In genomic region chr1:54403808-54404261, GRCh38 we compare ENCODE assay signal across 8 cellular contexts. TPM values are rescaled to one million over a fixed set of nuclear protein-coding genes. Genes with fewer than 3 reads are reported as not detected.
DNase-seq lines count a peak whose midpoint lies in the region; ATAC-seq and TF ChIP-seq lines count a peak whose summit lies in the region.

No MANE protein-coding gene starts in this region.

- intact Hi-C loops in CD4-positive, alpha-beta T cell (cut with DNase I, micrococcal nuclease), result loop anchor here (2.0 to 10.0 kb wide), 5 partner anchors 33 to 457 kb away; partner anchors contain the start of genes IFT25 (in 1 of the 2), LRRC42 (in 1 of the 2), TCEANC2 (in 1 of the 2) and TMEM59 (in 1 of the 2)
- intact Hi-C loops in mammary epithelial cell (cut with micrococcal nuclease) (loop anchor here (10.0 kb wide), 2 partner anchors 129 to 179 kb away; no protein-coding TSS in a partner anchor), natural killer cell (cut with micrococcal nuclease) (loop anchor here (10.0 kb wide), 2 partner anchors 89 to 279 kb away; no protein-coding TSS in a partner anchor)

- peak overlapping the region; percentile 92 for H3K4me3 Mint-ChIP-seq in CD4-positive, alpha-beta T cell
- peak overlapping the region; percentile 90 for H3K4me3 Mint-ChIP-seq in natural killer cell

- no peaks in the 10 kb centered on the region for H3K27me3 ChIP-seq in CD4-positive, alpha-beta T cell (ENCODE audit: control insufficient read depth, insufficient read depth, low read length)
- H3K27me3 ChIP-seq in mammary epithelial cell (ENCODE audit: insufficient read depth, low read length), result no peaks in the 10 kb centered on the region

- WGBS in mammary epithelial cell (ENCODE audit: low coverage, missing lambda C conversion rate), result 9% methylated on average over 8 of the region's 10 CpGs

- H3K9me3 Mint-ChIP-seq in CD4-positive, alpha-beta T cell, result no peaks in the 10 kb centered on the region
- H3K9me3 Mint-ChIP-seq in natural killer cell, result no peaks in the 10 kb centered on the region

- no peaks in the 10 kb centered on the region for H3K9me3 ChIP-seq in CD4-positive, alpha-beta T cell (ENCODE audit: control insufficient read depth, low read length)
- H3K9me3 ChIP-seq in mammary epithelial cell (replicated peaks; ENCODE audit: insufficient read depth, low read length), result no peaks in the 10 kb centered on the region

- dilution Hi-C loops in mammary epithelial cell (cut with HindIII; ENCODE audit: low sequenced_read_pairs), result no loop called here

- peaks cover 39% of the 10 kb centered on the region for H3K79me2 ChIP-seq in mammary epithelial cell (ENCODE audit: insufficient read depth, low read length)

- H3K36me3 ChIP-seq in mammary epithelial cell (ENCODE audit: insufficient read depth, low read length), result peaks cover 6% of the 10 kb centered on the region

- peaks cover 62% of the 10 kb centered on the region for H3K36me3 Mint-ChIP-seq in CD4-positive, alpha-beta T cell (ENCODE audit: low read depth)
- peaks cover 33% of the 10 kb centered on the region for H3K36me3 Mint-ChIP-seq in natural killer cell

- H3K27ac ChIP-seq in CD4-positive, alpha-beta T cell (ENCODE audit: low read depth, low read length), result no peak overlapping the region
- no peak overlapping the region for H3K27ac ChIP-seq in mammary epithelial cell (ENCODE audit: insufficient read depth, low read depth, low read length)

- no peak overlapping the region for H3K9ac ChIP-seq in mammary epithelial cell (ENCODE audit: insufficient read depth, low read length)

- peaks cover 77% of the 10 kb centered on the region for H3K4me1 Mint-ChIP-seq in CD4-positive, alpha-beta T cell (ENCODE audit: low read depth)
- H3K4me1 Mint-ChIP-seq in natural killer cell, result peaks cover 78 to 79% of the 10 kb centered on the region in 2 donors

- H2AFZ ChIP-seq in mammary epithelial cell (ENCODE audit: low read depth, low read length), result peak overlapping the region; percentile 47

- ATAC-seq in CD4-positive, alpha-beta T cell (ENCODE audit: poor library complexity), result no peak
- no peak for ATAC-seq in natural killer cell
- ATAC-seq in GM21526 (IDR thresholded peaks at IDR 0.05; ENCODE audit: low FRiP score, unreplicated experiment), result no peak

- H3K4me1 ChIP-seq in mammary epithelial cell (ENCODE audit: insufficient read depth, low read length), result peaks cover 42% of the 10 kb centered on the region

- in situ Hi-C loops in mammary epithelial cell (cut with MboI; ENCODE audit: low sequenced_read_pairs in 2 of 2), result no loop called here

- H3K27me3 Mint-ChIP-seq in CD4-positive, alpha-beta T cell, result no peaks in the 10 kb centered on the region
- no peaks in the 10 kb centered on the region for H3K27me3 Mint-ChIP-seq in natural killer cell (ENCODE audit: low read depth in 2 of 2)

- POLR2A ChIA-PET in CD4-positive, alpha-beta T cell (lab: Charles Lee), result interaction anchor here (1.0 to 1.6 kb wide), 2 partner anchors 204 to 351 kb away, joined by 3 to 9 read pairs; partner anchors contain the start of genes CYB5RL, MRPL37, TCEANC2 and TMEM59

- BruUV-seq in mammary epithelial cell (replicated peaks; lab: Mats Ljungman, UMichigan), result no TSS peak

- H3K4me2 ChIP-seq in mammary epithelial cell (ENCODE audit: insufficient read depth, low read depth, low read length), result peak overlapping the region; percentile 98

- CTCF ChIA-PET in CD4-positive, alpha-beta T cell (lab: Charles Lee), result interaction anchor here (1.9 kb wide), 1 partner anchor 85 kb away, joined by 13 read pairs; no protein-coding TSS in a partner anchor
- CTCF ChIA-PET in mammary epithelial cell (lab: Charles Lee; ENCODE audit: low non-redundant PET), result interaction anchor here (0.6 kb wide), 1 partner anchor 86 kb away, joined by 3 read pairs; no protein-coding TSS in a partner anchor

- DNase-seq in CD4-positive, alpha-beta T cell, result no peak
- peak; percentile 48 to 50 for DNase-seq in Kasumi-1 (lab: John Stamatoyannopoulos, UW)
- peak; percentile 68 for DNase-seq in mammary epithelial cell
- no peak for DNase-seq in natural killer cell
- DNase-seq in activated effector memory CD4-positive, alpha-beta T cell treated with anti-CD3 and anti-CD28 coated beads, Interleukin-2, amount 50 U/mL, for 16 hours, result no peak
- no peak for DNase-seq in NCI-H1694 (lab: John Stamatoyannopoulos, UW)
- no peak for DNase-seq in NCI-H1048 (lab: John Stamatoyannopoulos, UW)

- peak overlapping the region; percentile 27 to 68 (median 59) for H3K4me3 ChIP-seq in mammary epithelial cell (replicated peaks in 1 of 3; ENCODE audit: insufficient read depth in 1 of 3, low read depth in 2 of 3, low read length in 3 of 3)

- no peaks in the 10 kb centered on the region for H4K20me1 ChIP-seq in mammary epithelial cell (ENCODE audit: insufficient read depth, low read length)

- no peak for TF ChIP-seq CTCF in CD4-positive, alpha-beta T cell (IDR thresholded peaks at IDR 0.05)
- TF ChIP-seq CTCF in mammary epithelial cell (conservative IDR thresholded peaks at IDR 0.05 in 1 of 2, IDR thresholded peaks at IDR 0.05 in 1 of 2; ENCODE audit: extremely low read depth in 1 of 2, insufficient read depth in 1 of 2, low read depth in 1 of 2, low read length in 2 of 2), result no peak
- no peak for TF ChIP-seq CTCF in natural killer cell (IDR thresholded peaks at IDR 0.05)

- H3K27ac Mint-ChIP-seq in CD4-positive, alpha-beta T cell, result peak overlapping the region; percentile 85
- H3K27ac Mint-ChIP-seq in natural killer cell, result peak overlapping the region; percentile 75 to 84

RNA-seq across cellular contexts. Expression of gene SSBP3, which starts 2.4 kb away (rescaled TPM):
- 10 to 100 TPM; 50.6 to 52.4 TPM for total RNA-seq in CD4-positive, alpha-beta T cell
- total RNA-seq in mammary epithelial cell (10 to 100 TPM; 30.5 to 30.6 TPM), natural killer cell (100 to 1,000 TPM; 162 to 224 (median 164) TPM)
- polyA plus RNA-seq in mammary epithelial cell, result 23.7 TPM
- 42.6 TPM for polyA minus RNA-seq in mammary epithelial cell

Comparison
In these comparisons a context has a peak if more than half of its experiments do, and no peak if none do; other contexts are left out.
1. DNase-seq: peak in Kasumi-1 (2 of 2) and mammary epithelial cell (single experiment); none in CD4-positive, alpha-beta T cell (0 of 10), natural killer cell (single experiment), activated effector memory CD4-positive, alpha-beta T cell treated with anti-CD3 and anti-CD28 coated beads, Interleukin-2, amount 50 U/mL, for 16 hours (single experiment), NCI-H1694 (single experiment) and NCI-H1048 (single experiment).